Comparison of ENCODE assay signal across 8 cellular contexts in genomic region chr19:3500429-3501101, GRCh38. TPM values are rescaled to one million over a fixed set of nuclear protein-coding genes. Genes with fewer than 3 reads are reported as not detected.
DNase-seq lines count a peak whose midpoint lies in the region; TF ChIP-seq lines count a peak whose summit lies in the region.

A gene with protein sequence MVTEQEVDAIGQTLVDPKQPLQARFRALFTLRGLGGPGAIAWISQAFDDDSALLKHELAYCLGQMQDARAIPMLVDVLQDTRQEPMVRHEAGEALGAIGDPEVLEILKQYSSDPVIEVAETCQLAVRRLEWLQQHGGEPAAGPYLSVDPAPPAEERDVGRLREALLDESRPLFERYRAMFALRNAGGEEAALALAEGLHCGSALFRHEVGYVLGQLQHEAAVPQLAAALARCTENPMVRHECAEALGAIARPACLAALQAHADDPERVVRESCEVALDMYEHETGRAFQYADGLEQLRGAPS (minus strand): TSS chr19:3500674. CDS start chr19:3496814, 3,860 bp downstream.

- TF ChIP-seq RAD21 in SK-N-SH (IDR thresholded peaks at IDR 0.05; ENCODE audit: low read length), result no peak

- no peaks in the 10 kb centered on the region for H3K9me2 ChIP-seq in SK-N-SH

- peaks cover 2 to 3% of the 10 kb centered on the region in 2 experiments for H3K36me3 ChIP-seq in SK-N-SH (replicated peaks in 1 of 2; ENCODE audit: control insufficient read depth in 1 of 2, insufficient read depth in 2 of 2, low read length in 1 of 2)

- TF ChIP-seq CTCF in HFFc6 (IDR thresholded peaks at IDR 0.05) (no peak), SK-N-SH (IDR thresholded peaks at IDR 0.05) (no peak)

- TF ChIP-seq EP300 in SK-N-SH (IDR thresholded peaks at IDR 0.05; ENCODE audit: borderline replicate concordance in 1 of 2, low read depth in 1 of 2, low read length in 1 of 2), result peak in 1 of 2 experiments; percentile 46; a peak in 1 of 4 replicates

- H3K27ac Mint-ChIP-seq in HFFc6, result peak within 1 kb of the TSS; percentile 99

- H3K9me3 Mint-ChIP-seq in HFFc6, result no peaks in the 10 kb centered on the region

- H3K36me3 Mint-ChIP-seq in HFFc6 (ENCODE audit: low read depth), result peaks cover 12% of the 10 kb centered on the region

- H3K9me3 ChIP-seq in SK-N-SH, result no peaks in the 10 kb centered on the region

- H2AFZ ChIP-seq in SK-N-SH (ENCODE audit: low read depth), result peak within 1 kb of the TSS; percentile 87

- peak within 1 kb of the TSS; percentile 96 for H3K9ac ChIP-seq in SK-N-SH

- H3K4me1 ChIP-seq in SK-N-SH (ENCODE audit: control insufficient read depth in 1 of 2, insufficient read depth in 2 of 2, low read depth in 1 of 2, low read length in 1 of 2), result peaks cover 10 to 12% of the 10 kb centered on the region in 2 experiments; a peak in 2 of 4 replicates

- H3K27ac ChIP-seq in SK-N-SH (ENCODE audit: low read depth in 2 of 2, low read length in 1 of 2), result peak within 1 kb of the TSS; percentile 86 to 97
- H3K27ac ChIP-seq in temporal lobe (ENCODE audit: low read depth, low read length), result peak within 1 kb of the TSS; percentile 99

- peak within 1 kb of the TSS; percentile 78 to 96 for H3K4me3 ChIP-seq in SK-N-SH (ENCODE audit: low read depth in 2 of 2, low read length in 1 of 2)

- peaks cover 32% of the 10 kb centered on the region for H3K79me2 ChIP-seq in SK-N-SH (ENCODE audit: insufficient read depth)

- WGBS in SK-N-SH (ENCODE audit: low lambda C conversion rate), result 2% methylated on average over 8 of the region's 52 CpGs

- DNase-seq in GM04503 (ENCODE audit: low read depth) (peak; percentile 73), HFFc6 (peak; percentile 94), NCI-H1048 (lab: John Stamatoyannopoulos, UW) (peak; percentile 88), SK-N-SH (peak; percentile 96), globus pallidus (ENCODE audit: low spot score) (peak; percentile 96), nucleus accumbens (lab: John Stamatoyannopoulos, UW) (peak; percentile 54 to 99 (median 93))
- DNase-seq in activated naive CD4-positive, alpha-beta T cell treated with anti-CD3 and anti-CD28 coated beads, Interleukin-2, amount 50 U/mL, for 16 hours, result peak; percentile 97

- H4K20me1 ChIP-seq in SK-N-SH (ENCODE audit: insufficient read depth), result no peaks in the 10 kb centered on the region

- H3K4me3 Mint-ChIP-seq in HFFc6, result peak within 1 kb of the TSS; percentile 95

- peak within 1 kb of the TSS; percentile 96 for H3K4me2 ChIP-seq in SK-N-SH

- H3K27me3 Mint-ChIP-seq in HFFc6 (ENCODE audit: insufficient read depth), result no peaks in the 10 kb centered on the region; the same call in 1 of the 2 replicates

- H3F3A ChIP-seq in SK-N-SH (replicated peaks; ENCODE audit: insufficient read depth), result peaks cover 8% of the 10 kb centered on the region

- CTCF ChIA-PET in SK-N-SH (lab: Yijun Ruan, JAX), result interaction anchor here (1.0 to 4.2 kb wide), 7 partner anchors 11 to 226 kb away, joined by 3 to 22 read pairs (median 4); no protein-coding TSS in a partner anchor

- no peaks in the 10 kb centered on the region for H3K27me3 ChIP-seq in SK-N-SH (ENCODE audit: insufficient read depth)

- POLR2A ChIA-PET in SK-N-SH (lab: Yijun Ruan, JAX), result interaction anchor here (1.4 to 1.5 kb wide), 2 partner anchors 10 to 225 kb away, joined by 3 to 4 read pairs; no protein-coding TSS in a partner anchor

- H3K4me1 Mint-ChIP-seq in HFFc6 (ENCODE audit: low read depth), result peaks cover 24% of the 10 kb centered on the region

TF ChIP-seq in SK-N-SH, 30 proteins besides CTCF, POLR2A, EP300 and RAD21 (continues in another document):
- TF ChIP-seq JUND (IDR thresholded peaks at IDR 0.05), result no peak; the same call in 1 of the 2 replicates
- peak; percentile 96 for TF ChIP-seq MXI1 (IDR thresholded peaks at IDR 0.05; ENCODE audit: low read depth, low read length)
- TF ChIP-seq REST (IDR thresholded peaks at IDR 0.05; ENCODE audit: low read depth, low read length), result peak; percentile 60
- TF ChIP-seq RCOR1 (IDR thresholded peaks at IDR 0.05; ENCODE audit: low read length), result no peak
- TF ChIP-seq IRF3 (IDR thresholded peaks at IDR 0.05; ENCODE audit: low read depth, low read length), result no peak
- peak; percentile 92 for TF ChIP-seq RFX5 (IDR thresholded peaks at IDR 0.05; ENCODE audit: low read length)
- no peak for TF ChIP-seq TEAD4 (IDR thresholded peaks at IDR 0.05; ENCODE audit: borderline replicate concordance, insufficient read depth)
- no peak; the same call in 1 of the 2 replicates for TF ChIP-seq FOSL2 (IDR thresholded peaks at IDR 0.05; ENCODE audit: borderline replicate concordance, low read depth)
- TF ChIP-seq GABPA (IDR thresholded peaks at IDR 0.05; ENCODE audit: low read depth), result no peak
- TF ChIP-seq, protein P1, sequence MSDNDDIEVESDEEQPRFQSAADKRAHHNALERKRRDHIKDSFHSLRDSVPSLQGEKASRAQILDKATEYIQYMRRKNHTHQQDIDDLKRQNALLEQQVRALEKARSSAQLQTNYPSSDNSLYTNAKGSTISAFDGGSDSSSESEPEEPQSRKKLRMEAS (IDR thresholded peaks at IDR 0.05; ENCODE audit: low read depth), result peak; percentile 97
- TF ChIP-seq FOXJ3 (CRISPR knock-in tag; IDR thresholded peaks at IDR 0.05), result no peak
- peak; percentile 60 for TF ChIP-seq POLR2AphosphoS5 (IDR thresholded peaks at IDR 0.05; ENCODE audit: low read depth, low read length)
- TF ChIP-seq FOXM1 (IDR thresholded peaks at IDR 0.05; ENCODE audit: low read depth), result no peak
- TF ChIP-seq ZBTB33 (IDR thresholded peaks at IDR 0.05; ENCODE audit: borderline replicate concordance, low read depth), result no peak
- peak; percentile 99 for TF ChIP-seq TAF1 (IDR thresholded peaks at IDR 0.05; ENCODE audit: borderline replicate concordance, low read depth, low read length)
- peak; percentile 98 for TF ChIP-seq YY1 (IDR thresholded peaks at IDR 0.05; ENCODE audit: low read depth)
- TF ChIP-seq SMC3 (IDR thresholded peaks at IDR 0.05; ENCODE audit: low read depth, low read length), result no peak
- no peak for TF ChIP-seq ELF1 (IDR thresholded peaks at IDR 0.05)
- TF ChIP-seq NFIC (IDR thresholded peaks at IDR 0.05; ENCODE audit: borderline replicate concordance), result no peak; the same call in 1 of the 2 replicates
- TF ChIP-seq RXRA (IDR thresholded peaks at IDR 0.05; ENCODE audit: borderline replicate concordance, low read depth), result no peak
- peak; percentile 74; the same call in 1 of the 2 replicates for TF ChIP-seq SIN3A (IDR thresholded peaks at IDR 0.05; ENCODE audit: borderline replicate concordance, low read depth, low read length)
- no peak for TF ChIP-seq CHD2 (IDR thresholded peaks at IDR 0.05; ENCODE audit: low read length, partially characterized antibody)

RNA-seq across cellular contexts. Expression of the gene that starts here (rescaled TPM):
- total RNA-seq in HFFc6 (2021; fragmentation: NEBNext Ultra II Directional; extraction: Animal tissue kit (Norgen Biotek cat#: 25700)), result 10 to 100 TPM; 14.3 to 20.4 (median 17.0) TPM
- 14.3 and 14.5 TPM in 2 replicates for polyA plus RNA-seq in SK-N-SH (2012; rRNA removed)
- 10.3 and 13.3 TPM in 2 replicates for polyA plus RNA-seq in SK-N-SH (2012; cell fraction: cytosol; rRNA removed)
- 14.5 and 22.6 TPM in 2 replicates for polyA plus RNA-seq in SK-N-SH (2012; cell fraction: nucleus; rRNA removed)
- 11.6 TPM for total RNA-seq in temporal lobe

Comparison
In these comparisons a context has a peak if more than half of its experiments do, and no peak if none do; other contexts are left out.
1. Peak in every context shown above with its lines: DNase-seq, H3K4me3 ChIP-seq and H3K27ac ChIP-seq.